9 cellular contexts compared by ENCODE assay signal in genomic region chr1:48697066-48697707, GRCh38.
DNase-seq lines count a peak whose midpoint lies in the region; ATAC-seq, FAIRE-seq and TF ChIP-seq lines count a peak whose summit lies in the region.
"Had no signal": no experiment of that assay in that cellular context is flagged by ENCODE, and none has a peak within 500 bp of the region (broad histone marks: within the 10 kb centered on the region; RNA-seq: fewer than 3 reads in every experiment).

No MANE protein-coding gene starts in this region.

- SMC1A ChIA-PET in GM12878 (lab: Charles Lee; ENCODE audit: uncharacterized antibody, unreplicated experiment), result interaction anchor here (1.9 kb wide), 1 partner anchor 121 kb away, joined by 4 read pairs; no protein-coding TSS in a partner anchor

- peak; percentile 46 for TF ChIP-seq RAD21 in GM12878 (IDR thresholded peaks at IDR 0.05; ENCODE audit: insufficient read depth, low read depth, low read length)

- H3K27ac ChIP-seq in GM12878 (ENCODE audit: control insufficient read depth, insufficient read depth) (no peak overlapping the region), keratinocyte (ENCODE audit: control insufficient read depth, insufficient read depth, low read length) (no peak overlapping the region)

- H3K27ac Mint-ChIP-seq in T-helper 17 cell, result no peak overlapping the region
- H3K27ac Mint-ChIP-seq: dendritic cell treated with granulocyte-macrophage colony-stimulating factor and Interleukin-4, amounts not matched to agents 40 ng/mL and 50 ng/mL, for 4 days had no signal

- H3K27me3 ChIP-seq in GM12878 (replicated peaks in 1 of 2; ENCODE audit: control insufficient read depth in 2 of 2, insufficient read depth in 2 of 2, low read length in 1 of 2) (no peaks in the 10 kb centered on the region), keratinocyte (ENCODE audit: control insufficient read depth, extremely low read depth, insufficient read depth, low read length) (no peaks in the 10 kb centered on the region)

- H2AFZ ChIP-seq in GM12878 (ENCODE audit: control insufficient read depth, low read depth, low read length), result no peak overlapping the region
- H2AFZ ChIP-seq in keratinocyte (ENCODE audit: control insufficient read depth, low read length), result no peak overlapping the region

- BruUV-seq in GM12878 (replicated peaks; lab: Mats Ljungman, UMichigan), result no TSS peak

- H3K4me1 Mint-ChIP-seq in T-helper 17 cell, result peaks cover 4% of the 10 kb centered on the region

- POLR2A ChIA-PET in GM12878 (lab: Charles Lee), result no interaction called here

- FAIRE-seq in GM12878 (lab: Jason Lieb, UNC), result no peak
- peak; percentile 44 for FAIRE-seq in keratinocyte (lab: Jason Lieb, UNC)

- intact Hi-C loops in GM12878 (cut with micrococcal nuclease; ENCODE audit: unreplicated experiment), result loop anchor here (1.0 kb wide), 2 partner anchors 120 to 125 kb away; no protein-coding TSS in a partner anchor

- WGBS in GM12878 (ENCODE audit: insufficient coverage, insufficient replicate concordance, low lambda C conversion rate, missing lambda C conversion rate), result 8% methylated on average over 5 of the region's 5 CpGs

- CTCF ChIA-PET in GM12878 (lab: Yijun Ruan, JAX), result interaction anchor here (0.7 to 5.6 kb wide), 18 partner anchors 9 to 1669 kb away, joined by 3 to 65 read pairs (median 4); no protein-coding TSS in a partner anchor

- H3K9me1 ChIP-seq in keratinocyte (ENCODE audit: control insufficient read depth, extremely low read depth, insufficient read depth, low read length), result no peaks in the 10 kb centered on the region

- no peaks in the 10 kb centered on the region for H3K4me1 ChIP-seq in GM12878 (ENCODE audit: control insufficient read depth, insufficient read depth, low read length)
- peaks cover 31% of the 10 kb centered on the region for H3K4me1 ChIP-seq in keratinocyte (ENCODE audit: control insufficient read depth, extremely low read depth, insufficient read depth, low read length)

- in situ Hi-C loops in GM12878 (cut with MboI), result no loop called here

- peaks cover 44% of the 10 kb centered on the region for H3K27me3 Mint-ChIP-seq in T-helper 17 cell

- H3K4me3 ChIP-seq in GM12878, result no peak overlapping the region
- H3K4me3 ChIP-seq in keratinocyte (ENCODE audit: control insufficient read depth in 2 of 3, extremely low read depth in 1 of 3, insufficient read depth in 2 of 3, low read depth in 1 of 3, low read length in 3 of 3), result no peak overlapping the region

- no peak for TF ChIP-seq EP300 in GM12878 (IDR thresholded peaks at IDR 0.05; ENCODE audit: borderline replicate concordance in 1 of 2, control insufficient read depth in 1 of 2, low read depth in 2 of 2, low read length in 2 of 2)

- RAD21 ChIA-PET in GM12878 (lab: Charles Lee; ENCODE audit: unreplicated experiment), result interaction anchor here (1.7 to 3.7 kb wide), 2 partner anchors 17 to 20 kb away, joined by 4 to 14 read pairs; no protein-coding TSS in a partner anchor

- TF ChIP-seq CTCF in GM12878 (IDR thresholded peaks at IDR 0.05 in 2 of 3, conservative IDR thresholded peaks at IDR 0.05 in 1 of 3; ENCODE audit: control insufficient read depth in 2 of 3, extremely low read depth in 1 of 3, insufficient read depth in 1 of 3, low read depth in 3 of 3, low read length in 3 of 3), result peak; percentile 81 to 89 (median 87)
- TF ChIP-seq CTCF in keratinocyte (optimal IDR thresholded peaks at IDR 0.05 in 1 of 3, IDR thresholded peaks at IDR 0.05 in 1 of 3, conservative IDR thresholded peaks at IDR 0.05 in 1 of 3; ENCODE audit: extremely low read depth in 1 of 3, insufficient read depth in 2 of 3, low read length in 3 of 3), result peak; percentile 87 to 94 (median 88)

- ATAC-seq in GM21576 (IDR thresholded peaks at IDR 0.05; ENCODE audit: unreplicated experiment), result peak; percentile 80
- no peak for ATAC-seq in T-helper 17 cell
- ATAC-seq in GM12878, result peak; percentile 85

- H3K4me2 ChIP-seq in GM12878 (ENCODE audit: control insufficient read depth, insufficient read depth), result no peak overlapping the region
- H3K4me2 ChIP-seq in keratinocyte (ENCODE audit: control insufficient read depth, extremely low read depth, insufficient read depth, low read depth, low read length), result no peak overlapping the region

- H3K4me3 Mint-ChIP-seq in T-helper 17 cell, result no peak overlapping the region
- H3K4me3 Mint-ChIP-seq: dendritic cell treated with granulocyte-macrophage colony-stimulating factor and Interleukin-4, amounts not matched to agents 40 ng/mL and 50 ng/mL, for 4 days had no signal

- no peaks in the 10 kb centered on the region for H3K36me3 ChIP-seq in GM12878 (ENCODE audit: control insufficient read depth in 2 of 2, insufficient read depth in 2 of 2, low read length in 1 of 2)
- no peaks in the 10 kb centered on the region for H3K36me3 ChIP-seq in keratinocyte (ENCODE audit: control insufficient read depth in 2 of 2, extremely low read depth in 1 of 2, insufficient read depth in 2 of 2, low read length in 2 of 2)

- H3K9ac ChIP-seq in GM12878 (ENCODE audit: control insufficient read depth, insufficient read depth, low read length) (no peak overlapping the region), keratinocyte (ENCODE audit: control insufficient read depth, extremely low read depth, insufficient read depth, low read length) (no peak overlapping the region)

- H3K36me3 Mint-ChIP-seq in T-helper 17 cell (ENCODE audit: low read depth), result peaks cover 2% of the 10 kb centered on the region

- DNase-seq in EL (peak; percentile 21), LoVo (ENCODE audit: low spot score) (peak; percentile 34), T-helper 17 cell (peak; percentile 13 to 25 (median 20)), GM12878 (ENCODE audit: low read depth, low spot score) (no peak), keratinocyte (ENCODE audit: low read depth, low spot score) (no peak), HCEC 1CT (no peak)
- DNase-seq in stimulated activated CD4-positive, alpha-beta T cell treated with anti-CD3 and anti-CD28 coated beads, Interleukin-2, amount 100 ng/mL, for 24 hours, result peak; percentile 62 to 73

- TF ChIP-seq POLR2A in GM12878 (IDR thresholded peaks at IDR 0.05; ENCODE audit: low read depth, low read length), result no peak

- dilution Hi-C loops in keratinocyte (cut with MboI; ENCODE audit: extremely low pct_ligation_motif_present, low sequenced_read_pairs), result no loop called here

- H3K9me3 ChIP-seq in T-helper 17 cell (ENCODE audit: control insufficient read depth, low read length, poor library complexity, severe bottlenecking) (no peaks in the 10 kb centered on the region), GM12878 (replicated peaks; ENCODE audit: control insufficient read depth, insufficient read depth, low read length) (no peaks in the 10 kb centered on the region), keratinocyte (ENCODE audit: control insufficient read depth, low read depth, low read length) (no peaks in the 10 kb centered on the region)

- no peaks in the 10 kb centered on the region; the same call in 1 of the 2 replicates for H4K20me1 ChIP-seq in GM12878 (ENCODE audit: control insufficient read depth, insufficient read depth)
- no peaks in the 10 kb centered on the region for H4K20me1 ChIP-seq in keratinocyte (ENCODE audit: control insufficient read depth, extremely low read depth, insufficient read depth, low read length)

- no peaks in the 10 kb centered on the region for H3K79me2 ChIP-seq in GM12878 (ENCODE audit: control insufficient read depth, insufficient read depth, low read length)
- no peaks in the 10 kb centered on the region for H3K79me2 ChIP-seq in keratinocyte (ENCODE audit: control insufficient read depth, insufficient read depth, low read length)

TF ChIP-seq in GM12878, 131 proteins besides CTCF, POLR2A, EP300 and RAD21:
- TF ChIP-seq NFIC (IDR thresholded peaks at IDR 0.05; ENCODE audit: low read depth, low read length) (no peak), NR2F1 (conservative IDR thresholded peaks at IDR 0.05) (no peak), SUPT20H (IDR thresholded peaks at IDR 0.05; ENCODE audit: borderline replicate concordance, control insufficient read depth, low read depth, low read length) (no peak), SMC3 (IDR thresholded peaks at IDR 0.05; ENCODE audit: borderline replicate concordance, low read length) (peak; percentile 67; the same call in 1 of the 2 replicates), MYB (IDR thresholded peaks at IDR 0.05; ENCODE audit: borderline replicate concordance, low read depth, low read length) (no peak), KAT2A (conservative IDR thresholded peaks at IDR 0.05; ENCODE audit: control insufficient read depth, low read depth, low read length) (no peak), SIX5 (IDR thresholded peaks at IDR 0.05; ENCODE audit: low read depth, low read length, severe bottlenecking) (no peak), E2F4 (IDR thresholded peaks at IDR 0.05; ENCODE audit: low read depth, low read length) (no peak), ESRRA (IDR thresholded peaks at IDR 0.05; ENCODE audit: low read length) (no peak), YY1 (IDR thresholded peaks at IDR 0.05; ENCODE audit: low read depth, low read length) (0 out of 2 replicates have a peak, but pooled peaks have one; percentile 34)

Comparison
In these comparisons a context has a peak if more than half of its experiments do, and no peak if none do; other contexts are left out.
1. DNase-seq: peak in EL (single experiment), LoVo (single experiment), T-helper 17 cell (3 of 3) and stimulated activated CD4-positive, alpha-beta T cell treated with anti-CD3 and anti-CD28 coated beads, Interleukin-2, amount 100 ng/mL, for 24 hours (2 of 2); none in GM12878 (single experiment), keratinocyte (single experiment) and HCEC 1CT (single experiment).